In the genomic region with DNA sequence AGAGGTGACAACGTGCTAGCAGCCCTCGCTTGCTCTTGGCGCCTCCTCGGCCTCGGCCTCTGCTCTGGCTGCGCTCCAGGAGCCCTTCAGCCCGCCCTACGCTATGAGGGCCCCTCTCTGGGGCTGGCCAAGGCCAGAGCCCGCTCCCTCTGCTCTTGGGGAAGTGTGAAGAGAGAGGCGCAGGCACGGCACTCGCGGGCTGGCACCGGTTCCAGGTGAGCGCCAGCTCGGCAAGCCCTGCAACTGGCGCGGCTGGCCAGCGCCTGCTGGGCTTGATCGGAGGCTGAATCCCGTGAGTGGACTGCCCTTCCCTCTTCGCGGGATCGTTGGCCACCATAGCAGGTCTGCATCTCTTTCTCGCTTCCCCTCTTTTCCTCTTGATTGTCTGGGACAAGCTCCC, we compare ENCODE assay signal across 27 cellular contexts.
"Had no signal": no experiment of that assay in that cellular context is flagged by ENCODE, and none has a peak within 500 bp of the region (broad histone marks: within the 10 kb centered on the region; RNA-seq: fewer than 3 reads in every experiment).

No MANE protein-coding gene starts in this region.

- H3K9me3 Mint-ChIP-seq: type B pancreatic cell had no signal

- H3K27ac Mint-ChIP-seq: effector memory CD8-positive, alpha-beta T cell; memory B cell; mesothelial cell of epicardium; naive B cell; natural killer cell treated with Interleukin-12 subunit alpha and Interleukin-12 subunit beta and Interleukin-15 and Interleukin-18, amount 100 ng/mL, for 72 hours; stimulated activated effector memory CD8-positive, alpha-beta T cell treated with anti-CD3 and anti-CD28 coated beads, Interleukin-12 subunit alpha, Interleukin-12 subunit beta, amount 100 ng/mL, for 72 hours; type B pancreatic cell had no signal

- H3K4me3 Mint-ChIP-seq: effector memory CD8-positive, alpha-beta T cell; memory B cell; mesothelial cell of epicardium; naive B cell; natural killer cell treated with Interleukin-12 subunit alpha and Interleukin-12 subunit beta and Interleukin-15 and Interleukin-18, amount 100 ng/mL, for 72 hours; neural crest cell; stimulated activated effector memory CD8-positive, alpha-beta T cell treated with anti-CD3 and anti-CD28 coated beads, Interleukin-12 subunit alpha, Interleukin-12 subunit beta, amount 100 ng/mL, for 72 hours; type B pancreatic cell had no signal

- H3K9me3 ChIP-seq: prostate gland, right atrium auricular region had no signal

- H3K27ac ChIP-seq: esophagus squamous epithelium, heart right ventricle, prostate gland, right atrium auricular region, sigmoid colon, stomach, tibial artery had no signal

- H3K27me3 ChIP-seq: esophagus squamous epithelium, heart right ventricle, right atrium auricular region, sigmoid colon, stomach, tibial artery had no signal

- H3K36me3 ChIP-seq: esophagus squamous epithelium, heart right ventricle, prostate gland, right atrium auricular region, sigmoid colon, stomach, tibial artery had no signal

- H3K4me1 Mint-ChIP-seq: memory B cell; mesothelial cell of epicardium; naive B cell; neural crest cell; stimulated activated effector memory CD8-positive, alpha-beta T cell treated with anti-CD3 and anti-CD28 coated beads, Interleukin-12 subunit alpha, Interleukin-12 subunit beta, amount 100 ng/mL, for 72 hours had no signal

- ATAC-seq: effector memory CD8-positive, alpha-beta T cell; heart right ventricle; mucosa of descending colon; natural killer cell treated with Interleukin-12 subunit alpha and Interleukin-12 subunit beta and Interleukin-15 and Interleukin-18, amount 100 ng/mL, for 72 hours; stimulated activated effector memory CD8-positive, alpha-beta T cell treated with anti-CD3 and anti-CD28 coated beads, Interleukin-12 subunit alpha, Interleukin-12 subunit beta, amount 100 ng/mL, for 72 hours had no signal

- H3K4me1 ChIP-seq: esophagus squamous epithelium, heart right ventricle, prostate gland, right atrium auricular region, sigmoid colon, stomach, tibial artery had no signal

- DNase-seq: cortex of kidney; effector memory CD8-positive, alpha-beta T cell; erythroblast; esophagus squamous epithelium; foreskin melanocyte; glutamatergic neuron; heart right ventricle; hippocampal formation; kidney glomerular epithelial cell; mucosa of descending colon; naive B cell; nucleus accumbens; sigmoid colon; stimulated activated CD4-positive, alpha-beta T cell treated with anti-CD3 and anti-CD28 coated beads, Interleukin-2, amount 100 ng/mL, for 24 hours; stimulated activated CD4-positive, alpha-beta T cell treated with anti-CD3 and anti-CD28 coated beads, Interleukin-4, amount 100 ng/mL, for 24 hours; stimulated activated naive CD4-positive, alpha-beta T cell treated with Interleukin-2 at 50 U/mL for 16 hours; stomach; tibial artery had no signal

- H3K27me3 Mint-ChIP-seq: effector memory CD8-positive, alpha-beta T cell; memory B cell; naive B cell; natural killer cell treated with Interleukin-12 subunit alpha and Interleukin-12 subunit beta and Interleukin-15 and Interleukin-18, amount 100 ng/mL, for 72 hours; type B pancreatic cell had no signal

- H3K4me3 ChIP-seq: esophagus squamous epithelium, heart right ventricle, lung, mucosa of descending colon, prostate gland, right atrium auricular region, sigmoid colon, stomach, tibial artery had no signal

- H3K36me3 Mint-ChIP-seq: memory B cell; mesothelial cell of epicardium; naive B cell; stimulated activated effector memory CD8-positive, alpha-beta T cell treated with anti-CD3 and anti-CD28 coated beads, Interleukin-12 subunit alpha, Interleukin-12 subunit beta, amount 100 ng/mL, for 72 hours; type B pancreatic cell had no signal
